Comparison of ENCODE assay signal across 38 cellular contexts in the genomic region with DNA sequence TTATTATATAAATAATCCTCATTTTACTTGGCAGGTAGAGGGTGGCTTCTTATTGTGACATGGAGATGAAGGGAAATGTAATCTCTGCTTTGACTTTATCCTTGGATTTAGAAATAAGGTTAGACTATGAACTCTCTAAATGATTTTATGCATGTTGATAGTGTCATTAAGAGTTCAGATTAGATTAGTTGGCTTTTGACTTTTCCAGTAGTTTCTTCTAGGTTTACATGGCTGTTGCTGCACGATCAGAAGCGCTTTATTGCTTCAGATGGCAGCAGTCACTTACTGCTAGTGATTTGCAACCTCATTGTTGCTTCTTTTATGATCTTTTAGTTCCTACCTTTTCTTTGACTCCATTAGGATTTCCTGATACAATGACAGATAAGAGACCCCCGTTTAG. TPM values are rescaled to one million over a fixed set of nuclear protein-coding genes. Genes with fewer than 3 reads are reported as not detected.
"Had no signal": no experiment of that assay in that cellular context is flagged by ENCODE, and none has a peak within 500 bp of the region (broad histone marks: within the 10 kb centered on the region; RNA-seq: fewer than 3 reads in every experiment).

No MANE protein-coding gene starts in this region.

- H3K36me3 ChIP-seq: brain microvascular endothelial cell, esophagus squamous epithelium, gastroesophageal sphincter had no signal

- FAIRE-seq: astrocyte, bronchial epithelial cell, endometrium, endothelial cell of umbilical vein had no signal

- H3K4me1 Mint-ChIP-seq: activated CD4-positive, alpha-beta memory T cell treated with anti-CD3 and anti-CD28 coated beads, Interleukin-2, amount 10 ng/mL, durations not matched to agents 7 days and 5 days; activated CD4-positive, alpha-beta T cell treated with anti-CD3 and anti-CD28 coated beads, Interleukin-2, amount 10 ng/mL, durations not matched to agents 7 days and 5 days; activated T-helper 17 cell treated with anti-CD3 and anti-CD28 coated beads, Interleukin-2, amount 50 U/mL, for 72 hours; central memory CD8-positive, alpha-beta T cell had no signal

- H3K27me3 Mint-ChIP-seq: activated CD4-positive, alpha-beta memory T cell treated with anti-CD3 and anti-CD28 coated beads, Interleukin-2, amount 10 ng/mL, durations not matched to agents 7 days and 5 days; activated CD4-positive, alpha-beta T cell treated with anti-CD3 and anti-CD28 coated beads, Interleukin-2, amount 10 ng/mL, durations not matched to agents 7 days and 5 days; activated naive CD8-positive, alpha-beta T cell; activated T-cell treated with anti-CD3 and anti-CD28 coated beads, Interleukin-2, amount 50 U/mL, for 24 hours; activated T-helper 17 cell treated with anti-CD3 and anti-CD28 coated beads, Interleukin-2, amount 50 U/mL, for 72 hours; central memory CD8-positive, alpha-beta T cell had no signal

- H3K36me3 Mint-ChIP-seq: activated naive CD8-positive, alpha-beta T cell had no signal

- H3K27ac Mint-ChIP-seq: activated CD4-positive, alpha-beta memory T cell treated with anti-CD3 and anti-CD28 coated beads, Interleukin-2, amount 10 ng/mL, durations not matched to agents 7 days and 5 days; activated CD4-positive, alpha-beta T cell treated with anti-CD3 and anti-CD28 coated beads, Interleukin-2, amount 10 ng/mL, durations not matched to agents 7 days and 5 days; activated naive CD8-positive, alpha-beta T cell; activated T-cell treated with anti-CD3 and anti-CD28 coated beads, Interleukin-2, amount 50 U/mL, for 24 hours; activated T-helper 17 cell treated with anti-CD3 and anti-CD28 coated beads, Interleukin-2, amount 50 U/mL, for 72 hours had no signal

- ATAC-seq: activated T-helper 17 cell treated with anti-CD3 and anti-CD28 coated beads, Interleukin-2, amount 50 U/mL, for 72 hours; gastroesophageal sphincter had no signal

- H3K27ac ChIP-seq: brain microvascular endothelial cell, esophagus squamous epithelium, gastroesophageal sphincter had no signal

- DNase-seq: activated CD4-positive, alpha-beta memory T cell treated with anti-CD3 and anti-CD28 coated beads, Interleukin-2, amount 10 ng/mL, durations not matched to agents 7 days and 5 days; activated CD4-positive, alpha-beta T cell treated with anti-CD3 and anti-CD28 coated beads for 4 hours; activated CD4-positive, alpha-beta T cell treated with anti-CD3 and anti-CD28 coated beads, Interleukin-2, amount 10 ng/mL, durations not matched to agents 7 days and 5 days; activated CD4-positive, alpha-beta T cell treated with anti-CD3 and anti-CD28 coated beads, Interleukin-2, amount 50 U/mL, for 4 hours; activated CD4-positive, CD25-positive, alpha-beta regulatory T cell; activated CD4-positive, CD25-positive, alpha-beta regulatory T cell treated with anti-CD3 and anti-CD28 coated beads, Interleukin-2, amount 50 U/mL, for 72 hours; activated CD8-positive, alpha-beta memory T cell treated with anti-CD3 and anti-CD28 coated beads, Interleukin-2, amount 50 U/mL, for 48 hours; activated effector memory CD4-positive, alpha-beta T cell treated with Interleukin-2 at 50 U/mL for 16 hours; activated gamma-delta T cell treated with Interleukin-2 at 50 U/mL for 16 hours; activated naive CD4-positive, alpha-beta T cell treated with anti-CD3 and anti-CD28 coated beads, Interleukin-2, amount 50 U/mL, for 16 hours; activated naive CD4-positive, alpha-beta T cell treated with Interleukin-2 at 50 U/mL for 16 hours; activated T-cell treated with anti-CD3 and anti-CD28 coated beads for 4 hours; activated T-cell treated with anti-CD3 and anti-CD28 coated beads, Interleukin-2, amount 50 U/mL, for 24 hours; amniotic stem cell; anterior cingulate cortex; brain microvascular endothelial cell; cortex of kidney; dermis blood vessel endothelial cell; effector CD8-positive, alpha-beta T cell; esophagus squamous epithelium; foreskin melanocyte; T-helper 1 cell; T-helper 2 cell had no signal

- H3K4me1 ChIP-seq: esophagus squamous epithelium, gastroesophageal sphincter had no signal

- H3K4me3 ChIP-seq: esophagus squamous epithelium, gastroesophageal sphincter had no signal

- H3K9me3 ChIP-seq: esophagus squamous epithelium, gastroesophageal sphincter had no signal

- H3K4me3 Mint-ChIP-seq: activated CD4-positive, alpha-beta memory T cell treated with anti-CD3 and anti-CD28 coated beads, Interleukin-2, amount 10 ng/mL, durations not matched to agents 7 days and 5 days; activated CD4-positive, alpha-beta T cell treated with anti-CD3 and anti-CD28 coated beads, Interleukin-2, amount 10 ng/mL, durations not matched to agents 7 days and 5 days; activated naive CD8-positive, alpha-beta T cell; activated T-cell treated with anti-CD3 and anti-CD28 coated beads, Interleukin-2, amount 50 U/mL, for 24 hours; activated T-helper 17 cell treated with anti-CD3 and anti-CD28 coated beads, Interleukin-2, amount 50 U/mL, for 72 hours; central memory CD8-positive, alpha-beta T cell had no signal

- H3K27me3 ChIP-seq: brain microvascular endothelial cell, esophagus squamous epithelium, gastroesophageal sphincter had no signal

RNA-seq across cellular contexts. Expression of gene SLC15A5, which starts 32.3 kb away (rescaled TPM):
- total RNA-seq: activated CD4-positive, alpha-beta memory T cell treated with anti-CD3 and anti-CD28 coated beads, Interleukin-2, amount 10 ng/mL, durations not matched to agents 7 days and 5 days; activated CD4-positive, alpha-beta T cell treated with anti-CD3 and anti-CD28 coated beads, Interleukin-2, amount 10 ng/mL, durations not matched to agents 7 days and 5 days; activated T-helper 17 cell treated with anti-CD3 and anti-CD28 coated beads, Interleukin-2, amount 50 U/mL, for 72 hours; astrocyte; bronchial epithelial cell; cardiac septum; cerebellum; dermis blood vessel endothelial cell; endothelial cell of umbilical vein; esophagus squamous epithelium; fibroblast of lung; fibroblast of villous mesenchyme; gastroesophageal sphincter; glomerular endothelial cell had no signal
- polyA plus RNA-seq: adipose tissue, endothelial cell of umbilical vein, esophagus, fibroblast of lung had no signal
